In genomic region chr12:44774815-44775411, GRCh38 we compare ENCODE assay signal across 8 cellular contexts.
A peak's percentile ranks its signal among the peaks of the same experiment; 100 is the strongest.
DNase-seq lines count a peak whose midpoint lies in the region; ATAC-seq and TF ChIP-seq lines count a peak whose summit lies in the region.

No MANE protein-coding gene starts in this region.

- H2AFZ ChIP-seq in SU-DHL-6 (ENCODE audit: low read depth, low read length, severe bottlenecking): no peak overlapping the region

- no peak for ATAC-seq in GM21360 (IDR thresholded peaks at IDR 0.05; ENCODE audit: unreplicated experiment)

- WGBS in liver: 66% methylated on average over 11 of the region's 11 CpGs

- H3K4me3 ChIP-seq in HFF-Myc (replicated peaks; ENCODE audit: low read depth, low read length) (no peak overlapping the region), SU-DHL-6 (ENCODE audit: insufficient read depth, low read length, poor library complexity, severe bottlenecking) (no peak overlapping the region), ascending aorta (no peak overlapping the region), liver (ENCODE audit: low read depth in 1 of 3, low read length in 3 of 3) (no peak overlapping the region)

- TF ChIP-seq CTCF in HFF-Myc (IDR thresholded peaks at IDR 0.05; ENCODE audit: low read depth, low read length, missing control alignments): peak; percentile 85
- peak; percentile 91 for TF ChIP-seq CTCF in SU-DHL-6 (IDR thresholded peaks at IDR 0.05; ENCODE audit: insufficient read depth, low read length, poor library complexity, severe bottlenecking)
- peak in 2 of 3 experiments; percentile 23 to 25 for TF ChIP-seq CTCF in ascending aorta (IDR thresholded peaks at IDR 0.05)
- TF ChIP-seq CTCF in liver (IDR thresholded peaks at IDR 0.05; ENCODE audit: low read depth, low read length, missing input control): peak; percentile 41

- H3K79me2 ChIP-seq in SU-DHL-6 (ENCODE audit: insufficient read depth, low read length): no peaks in the 10 kb centered on the region

- H3K4me1 ChIP-seq in ascending aorta (no peaks in the 10 kb centered on the region), liver (ENCODE audit: control insufficient read depth in 4 of 4, insufficient read depth in 4 of 4, low read length in 3 of 4) (no peaks in the 10 kb centered on the region)

- peak; percentile 30 to 57 for TF ChIP-seq RAD21 in liver (IDR thresholded peaks at IDR 0.05)

- intact Hi-C loops in ascending aorta (cut with DNase I): no loop called here

- H3K4me2 ChIP-seq in SU-DHL-6 (ENCODE audit: low read depth, low read length, poor library complexity, severe bottlenecking): no peak overlapping the region

- H3K9ac ChIP-seq in SU-DHL-6 (ENCODE audit: low read length) (no peak overlapping the region), liver (ENCODE audit: low read depth in 1 of 2, low read length in 2 of 2) (no peak overlapping the region)

- H3K36me3 ChIP-seq in SU-DHL-6 (ENCODE audit: low read length) (no peaks in the 10 kb centered on the region; the same call in 1 of the 2 replicates), ascending aorta (no peaks in the 10 kb centered on the region), liver (ENCODE audit: control insufficient read depth in 4 of 4, insufficient read depth in 3 of 4, low read depth in 1 of 4, low read length in 3 of 4) (no peaks in the 10 kb centered on the region)

- H3F3A ChIP-seq in SU-DHL-6 (ENCODE audit: insufficient read depth): no peaks in the 10 kb centered on the region

- no peaks in the 10 kb centered on the region for H3K27me3 ChIP-seq in SU-DHL-6 (ENCODE audit: low read length)
- no peaks in the 10 kb centered on the region for H3K27me3 ChIP-seq in ascending aorta
- no peaks in the 10 kb centered on the region for H3K27me3 ChIP-seq in liver (ENCODE audit: control insufficient read depth in 4 of 4, insufficient read depth in 4 of 4, low read length in 3 of 4)

- H3K9me3 ChIP-seq in SU-DHL-6 (ENCODE audit: insufficient read depth, low read length) (no peaks in the 10 kb centered on the region), ascending aorta (no peaks in the 10 kb centered on the region), liver (ENCODE audit: control insufficient read depth in 4 of 4, low read length in 3 of 4) (no peaks in the 10 kb centered on the region)

- DNase-seq in Daoy (ENCODE audit: low read depth) (peak; percentile 37), HFF-Myc (ENCODE audit: extremely low read depth, low read depth) (peak; percentile 3), ascending aorta (ENCODE audit: low spot score in 2 of 2) (no peak), NCI-H345 (lab: John Stamatoyannopoulos, UW) (no peak)
- DNase-seq in stimulated activated CD8-positive, alpha-beta memory T cell treated with anti-CD3 and anti-CD28 coated beads, Interleukin-7, amount 100 ng/mL, for 4 hours (ENCODE audit: low read depth in 2 of 2): peak; percentile 30 to 36

- H3K9me2 ChIP-seq in SU-DHL-6 (replicated peaks; ENCODE audit: insufficient read depth, low read length): no peaks in the 10 kb centered on the region

- H3K27ac ChIP-seq in SU-DHL-6 (ENCODE audit: low read depth, low read length) (no peak overlapping the region), ascending aorta (no peak overlapping the region), liver (ENCODE audit: low read depth in 1 of 2, low read length in 2 of 2) (no peak overlapping the region)

- no peaks in the 10 kb centered on the region for H4K20me1 ChIP-seq in SU-DHL-6 (ENCODE audit: low read depth, low read length)

TF ChIP-seq in liver, 16 proteins besides CTCF, POLR2A, EP300 and RAD21:
- no peak for TF ChIP-seq HNF4A (conservative IDR thresholded peaks at IDR 0.05)
- TF ChIP-seq FOXA1 (IDR thresholded peaks at IDR 0.05): no peak
- TF ChIP-seq FOXA2 (IDR thresholded peaks at IDR 0.05): no peak
- no peak for TF ChIP-seq REST (IDR thresholded peaks at IDR 0.05)
- no peak for TF ChIP-seq JUND (IDR thresholded peaks at IDR 0.05)
- no peak for TF ChIP-seq HNF4G (IDR thresholded peaks at IDR 0.05)
- TF ChIP-seq YY1 (IDR thresholded peaks at IDR 0.05): no peak
- no peak for TF ChIP-seq EGR1 (IDR thresholded peaks at IDR 0.05; ENCODE audit: low read depth in 2 of 2)
- TF ChIP-seq, protein P1, sequence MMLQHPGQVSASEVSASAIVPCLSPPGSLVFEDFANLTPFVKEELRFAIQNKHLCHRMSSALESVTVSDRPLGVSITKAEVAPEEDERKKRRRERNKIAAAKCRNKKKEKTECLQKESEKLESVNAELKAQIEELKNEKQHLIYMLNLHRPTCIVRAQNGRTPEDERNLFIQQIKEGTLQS (IDR thresholded peaks at IDR 0.05): no peak
- TF ChIP-seq, protein P2, sequence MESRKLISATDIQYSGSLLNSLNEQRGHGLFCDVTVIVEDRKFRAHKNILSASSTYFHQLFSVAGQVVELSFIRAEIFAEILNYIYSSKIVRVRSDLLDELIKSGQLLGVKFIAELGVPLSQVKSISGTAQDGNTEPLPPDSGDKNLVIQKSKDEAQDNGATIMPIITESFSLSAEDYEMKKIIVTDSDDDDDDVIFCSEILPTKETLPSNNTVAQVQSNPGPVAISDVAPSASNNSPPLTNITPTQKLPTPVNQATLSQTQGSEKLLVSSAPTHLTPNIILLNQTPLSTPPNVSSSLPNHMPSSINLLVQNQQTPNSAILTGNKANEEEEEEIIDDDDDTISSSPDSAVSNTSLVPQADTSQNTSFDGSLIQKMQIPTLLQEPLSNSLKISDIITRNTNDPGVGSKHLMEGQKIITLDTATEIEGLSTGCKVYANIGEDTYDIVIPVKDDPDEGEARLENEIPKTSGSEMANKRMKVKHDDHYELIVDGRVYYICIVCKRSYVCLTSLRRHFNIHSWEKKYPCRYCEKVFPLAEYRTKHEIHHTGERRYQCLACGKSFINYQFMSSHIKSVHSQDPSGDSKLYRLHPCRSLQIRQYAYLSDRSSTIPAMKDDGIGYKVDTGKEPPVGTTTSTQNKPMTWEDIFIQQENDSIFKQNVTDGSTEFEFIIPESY (IDR thresholded peaks at IDR 0.05): no peak
- no peak for TF ChIP-seq NR2F2 (IDR thresholded peaks at IDR 0.05)
- no peak for TF ChIP-seq TAF1 (conservative IDR thresholded peaks at IDR 0.05)
- TF ChIP-seq, protein P3, sequence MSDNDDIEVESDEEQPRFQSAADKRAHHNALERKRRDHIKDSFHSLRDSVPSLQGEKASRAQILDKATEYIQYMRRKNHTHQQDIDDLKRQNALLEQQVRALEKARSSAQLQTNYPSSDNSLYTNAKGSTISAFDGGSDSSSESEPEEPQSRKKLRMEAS (IDR thresholded peaks at IDR 0.05): no peak

Comparison
In these comparisons a context has a peak if more than half of its experiments do, and no peak if none do; other contexts are left out.
1. DNase-seq: peak in Daoy (single experiment), HFF-Myc (single experiment) and stimulated activated CD8-positive, alpha-beta memory T cell treated with anti-CD3 and anti-CD28 coated beads, Interleukin-7, amount 100 ng/mL, for 4 hours (2 of 2); none in ascending aorta (0 of 2) and NCI-H345 (single experiment).
2. CTCF ChIP-seq: peak in every context shown above with its lines; median percentile 91 in SU-DHL-6; 85 in HFF-Myc; 41 in liver; 24 in ascending aorta.